ENCODE assay signal across 34 cellular contexts in genomic region chrX:1596676-1597344, GRCh38. TPM values are rescaled to one million over a fixed set of nuclear protein-coding genes. Genes with fewer than 3 reads are reported as not detected.
A peak's percentile ranks its signal among the peaks of the same experiment; 100 is the strongest.
DNase-seq lines count a peak whose midpoint lies in the region; ATAC-seq and TF ChIP-seq lines count a peak whose summit lies in the region.
"Had no signal": no experiment of that assay in that cellular context is flagged by ENCODE, and none has a peak within 500 bp of the region (broad histone marks: within the 10 kb centered on the region; RNA-seq: fewer than 3 reads in every experiment).

No MANE protein-coding gene starts in this region.

- TF ChIP-seq CTCF in endothelial cell (IDR thresholded peaks at IDR 0.05; ENCODE audit: unreplicated experiment) (no peak), spleen (IDR thresholded peaks at IDR 0.05 in 8 of 11, conservative IDR thresholded peaks at IDR 0.05 in 3 of 11) (no peak)

- H3K27me3 ChIP-seq in spleen (replicated peaks in 1 of 7), result no peaks in the 10 kb centered on the region
- H3K27me3 ChIP-seq: hepatocyte, ovary, suprapubic skin, uterus had no signal

- ATAC-seq in HG03521 (IDR thresholded peaks at IDR 0.05; ENCODE audit: unreplicated experiment), result no peak
- ATAC-seq: A549; CD8-positive, alpha-beta T cell; lower lobe of right lung; naive thymus-derived CD8-positive, alpha-beta T cell; PC-3; SK-N-SH treated with all-trans-retinoic acid at 6 μM for 48 hours had no signal

- peaks cover 20% of the 10 kb centered on the region for H3K27me3 Mint-ChIP-seq in endothelial cell (ENCODE audit: unreplicated experiment)
- H3K27me3 Mint-ChIP-seq: activated naive CD8-positive, alpha-beta T cell treated with anti-CD3 and anti-CD28 coated beads for 36 hours; naive thymus-derived CD8-positive, alpha-beta T cell had no signal

- H3K27ac ChIP-seq in spleen, result no peak overlapping the region
- H3K27ac ChIP-seq: A549, hepatocyte, HL-60, lower lobe of right lung, ovary, suprapubic skin, uterus had no signal

- H3K9me3 ChIP-seq in spleen, result peaks cover 0 to 3% (median 0%) of the 10 kb centered on the region in 8 donors
- H3K9me3 ChIP-seq: ovary, suprapubic skin, uterus had no signal

- TF ChIP-seq POLR2A in spleen (IDR thresholded peaks at IDR 0.05), result no peak

- H3K27ac Mint-ChIP-seq in endothelial cell (ENCODE audit: unreplicated experiment), result no peak overlapping the region
- H3K27ac Mint-ChIP-seq: activated naive CD8-positive, alpha-beta T cell treated with anti-CD3 and anti-CD28 coated beads for 36 hours; CD8-positive, alpha-beta T cell had no signal

- H3K4me3 ChIP-seq in spleen, result no peak overlapping the region
- H3K4me3 ChIP-seq: A549, hepatocyte, lower lobe of right lung, ovary, suprapubic skin, uterus had no signal

- peaks cover 2 to 85% (median 82%) of the 10 kb centered on the region in 6 donors for H3K36me3 ChIP-seq in spleen
- H3K36me3 ChIP-seq: uterus had no signal

- H3K4me3 Mint-ChIP-seq in endothelial cell (ENCODE audit: unreplicated experiment), result peak overlapping the region; percentile 59
- H3K4me3 Mint-ChIP-seq: activated naive CD8-positive, alpha-beta T cell treated with anti-CD3 and anti-CD28 coated beads for 36 hours; CD8-positive, alpha-beta T cell had no signal

- H3K4me1 Mint-ChIP-seq in endothelial cell (ENCODE audit: unreplicated experiment), result peaks cover 7% of the 10 kb centered on the region

- peaks cover 15 to 64% (median 33%) of the 10 kb centered on the region in 6 donors for H3K4me1 ChIP-seq in spleen
- H3K4me1 ChIP-seq: uterus had no signal

- intact Hi-C loops in spleen (cut with DNase I; ENCODE audit: low total_unique reads), result no loop called here

- peak; percentile 4 for DNase-seq in activated T-cell treated with anti-CD3 and anti-CD28 coated beads, Interleukin-2, amount 50 U/mL, for 1 hour
- DNase-seq in activated T-cell treated with anti-CD3 and anti-CD28 coated beads for 4 hours (no peak), ELF-1 (ENCODE audit: low read depth, low spot score) (peak; percentile 0), endothelial cell (ENCODE audit: low spot score) (no peak), spleen (peak; percentile 58), activated gamma-delta T cell treated with Interleukin-2 at 50 U/mL for 16 hours (no peak), NCI-H2227 treated with DMSO at 0.1 percent for 48 hours (lab: John Stamatoyannopoulos, UW) (no peak)
- DNase-seq: activated CD4-positive, alpha-beta T cell treated with anti-CD3 and anti-CD28 coated beads for 1 hour; activated naive CD8-positive, alpha-beta T cell treated with anti-CD3 and anti-CD28 coated beads for 36 hours; MM.1S; NCI-H1417; NCI-H2081; NCI-H226; NCI-H526 treated with DMSO at 0.1 percent for 48 hours; PC-3; Right ventricle myocardium superior; stimulated activated naive CD4-positive, alpha-beta T cell; T-helper 2 cell; uterus had no signal

- H3K36me3 Mint-ChIP-seq in endothelial cell (ENCODE audit: low read depth, unreplicated experiment), result peaks cover 38% of the 10 kb centered on the region

- WGBS in spleen, 5 donors, result 84 to 89% (median 86%) methylated on average over 24 to 30 of the region's 30 CpGs

- H3K9me3 Mint-ChIP-seq in endothelial cell (ENCODE audit: unreplicated experiment), result no peaks in the 10 kb centered on the region
- H3K9me3 Mint-ChIP-seq: activated naive CD8-positive, alpha-beta T cell treated with anti-CD3 and anti-CD28 coated beads for 36 hours; CD8-positive, alpha-beta T cell; naive thymus-derived CD8-positive, alpha-beta T cell had no signal

RNA-seq across cellular contexts. Expression of gene AKAP17A, which starts 5.4 kb away (rescaled TPM):
- 25.9 TPM for total RNA-seq in endothelial cell (ENCODE audit: unreplicated experiment)
- 10 to 100 TPM; 60.6 to 88.9 (median 73.5) TPM for total RNA-seq in spleen
- polyA plus RNA-seq in spleen, result 10 to 100 TPM; 36.6 to 68.2 (median 59.6) TPM

RNA-seq across cellular contexts. Expression of gene ASMT, which starts 18.0 kb away (rescaled TPM):
- total RNA-seq in endothelial cell (ENCODE audit: unreplicated experiment) (0.31 TPM), spleen (1 to 10 TPM in 1 of 7 donors, under 1 TPM in 4, not detected in 2; 0.25 to 9.6 (median 0.54) TPM)
- polyA plus RNA-seq in spleen, result 1 to 10 TPM in 2 of 3 donors, under 1 TPM in 1; 0.11 to 3.9 (median 1.2) TPM
- total RNA-seq: Daoy; H4; hepatocyte; lower lobe of right lung; naive thymus-derived CD8-positive, alpha-beta T cell; PC-3; renal cortical epithelial cell; Right ventricle myocardium superior; skeletal muscle tissue had no signal
- polyA plus RNA-seq: hepatocyte; naive thymus-derived CD8-positive, alpha-beta T cell had no signal

RNA-seq across cellular contexts. Expression of gene P2RY8, which starts 59.8 kb away (rescaled TPM):
- total RNA-seq in endothelial cell (ENCODE audit: unreplicated experiment), result not detected
- 10 to 100 TPM; 19.5 to 32.2 (median 30.0) TPM for total RNA-seq in spleen
- 10 to 100 TPM in 1 of 3 donors, 1 to 10 TPM in 2; 8.1 to 15.5 (median 8.5) TPM for polyA plus RNA-seq in spleen
- total RNA-seq: bronchial epithelial cell, PC-3 had no signal
- polyA plus RNA-seq: A549 had no signal

Comparison
In these comparisons a context has a peak if more than half of its experiments do, and no peak if none do; other contexts are left out.
1. DNase-seq: peak in activated T-cell treated with anti-CD3 and anti-CD28 coated beads, Interleukin-2, amount 50 U/mL, for 1 hour (single experiment), ELF-1 (single experiment) and spleen (single experiment); none in activated T-cell treated with anti-CD3 and anti-CD28 coated beads for 4 hours (single experiment), endothelial cell (single experiment), activated gamma-delta T cell treated with Interleukin-2 at 50 U/mL for 16 hours (single experiment) and NCI-H2227 treated with DMSO at 0.1 percent for 48 hours (single experiment).
2. RNA of gene P2RY8, which starts 59.8 kb away (total RNA-seq): 19.5 to 32.2 TPM in spleen; not detected in endothelial cell (single experiment); every median in the first group is over 10 times any median in the second.